ENCODE assay signal across 8 cellular contexts in the genomic region with DNA sequence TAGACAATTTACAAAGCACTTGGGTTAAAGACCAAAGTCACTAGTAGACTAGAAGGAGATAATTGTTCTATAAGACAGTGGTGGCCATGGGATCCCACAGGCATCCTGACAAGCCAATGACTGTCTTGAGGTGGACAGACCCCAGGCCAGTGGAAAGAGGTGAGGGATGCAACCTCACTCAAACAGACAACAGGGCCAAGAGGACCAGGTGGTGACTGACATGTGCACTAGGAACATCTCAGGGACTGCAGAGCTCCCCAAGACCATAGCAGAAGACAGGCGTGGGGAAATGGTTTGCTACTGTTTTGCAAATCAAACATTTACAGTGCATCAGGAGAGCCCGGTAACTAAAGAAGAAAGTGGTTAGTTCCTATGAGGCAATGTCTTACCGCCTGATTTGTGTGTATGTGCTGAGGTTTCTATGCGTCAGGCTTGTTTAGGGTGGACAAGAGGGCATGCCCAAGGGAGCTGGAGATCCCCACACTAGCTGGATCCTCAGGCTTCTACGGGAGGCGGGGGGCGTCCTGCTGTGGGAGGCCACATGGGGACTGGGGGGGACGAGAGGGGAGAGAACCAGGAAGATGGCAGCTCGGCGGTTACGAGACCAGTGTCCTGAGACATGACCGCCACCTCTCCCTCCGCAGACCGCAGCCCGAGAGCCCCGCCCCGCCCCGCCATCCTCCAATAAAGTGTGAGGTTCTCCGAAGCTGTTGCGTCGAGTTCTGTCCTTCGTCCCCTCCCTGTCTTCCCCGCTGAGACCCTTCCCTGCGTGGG. TPM values are rescaled to one million over a fixed set of nuclear protein-coding genes. Genes with fewer than 3 reads are reported as not detected.
DNase-seq lines count a peak whose midpoint lies in the region; TF ChIP-seq lines count a peak whose summit lies in the region.

No MANE protein-coding gene starts in this region.

- H3K4me2 ChIP-seq in GM23248 (ENCODE audit: unreplicated experiment): peak overlapping the region; percentile 83
- peak overlapping the region; percentile 48; the same call in 1 of the 2 replicates for H3K4me2 ChIP-seq in KMS-11

- peaks cover 5% of the 10 kb centered on the region; the same call in 1 of the 2 replicates for H3K36me3 ChIP-seq in GM23248 (ENCODE audit: low read depth)
- H3K36me3 ChIP-seq in KMS-11 (ENCODE audit: insufficient read depth): no peaks in the 10 kb centered on the region

- H3K9ac ChIP-seq in GM23248 (peak overlapping the region; percentile 85), KMS-11 (peak overlapping the region; percentile 60)

- DNase-seq in GM03348 (ENCODE audit: low spot score): peak; percentile 89
- peak; percentile 85 for DNase-seq in GM23248
- peak in 3 of 5 donors; percentile 28 to 30 (median 30) for DNase-seq in T-helper 1 cell
- peak; percentile 60 for DNase-seq in brain pericyte (ENCODE audit: low read depth, low spot score)
- peak; percentile 34 for DNase-seq in inferior parietal cortex (ENCODE audit: extremely low spot score)
- peak; percentile 78 for DNase-seq in stimulated activated CD4-positive, alpha-beta T cell treated with anti-CD3 and anti-CD28 coated beads, Interleukin-15, amount 100 ng/mL, for 24 hours
- no peak for DNase-seq in kidney glomerular epithelial cell (lab: John Stamatoyannopoulos, UW)

- H2AFZ ChIP-seq in GM23248 (peak overlapping the region; percentile 83), KMS-11 (ENCODE audit: low read depth) (peak overlapping the region; percentile 71; the same call in 1 of the 2 replicates)

- H4K20me1 ChIP-seq in GM23248 (ENCODE audit: insufficient read depth): no peaks in the 10 kb centered on the region
- H4K20me1 ChIP-seq in KMS-11 (ENCODE audit: insufficient read depth): no peaks in the 10 kb centered on the region

- H3K4me3 ChIP-seq in GM23248: peak overlapping the region; percentile 92
- no peak overlapping the region for H3K4me3 ChIP-seq in KMS-11 (IDR thresholded peaks at IDR 0.05; ENCODE audit: insufficient read depth, low read depth, low read length)

- H3K27me3 ChIP-seq in GM23248 (replicated peaks; ENCODE audit: insufficient read depth): no peaks in the 10 kb centered on the region
- H3K27me3 ChIP-seq in KMS-11 (ENCODE audit: insufficient read depth, low read depth): no peaks in the 10 kb centered on the region

- H3K27ac ChIP-seq in GM23248 (peak overlapping the region; percentile 77), KMS-11 (no peak overlapping the region)

- 0 out of 2 replicates have a peak, but pooled peaks cover 6% of the 10 kb centered on the region for H3F3A ChIP-seq in GM23248 (ENCODE audit: insufficient read depth)

- WGBS in GM23248 (ENCODE audit: low coverage in 1 of 2, low lambda C conversion rate in 2 of 2, missing lambda C conversion rate in 2 of 2), 2 experiments: 3 to 6% methylated on average over 13 to 24 of the region's 24 CpGs

- H3K79me2 ChIP-seq in GM23248 (ENCODE audit: insufficient read depth): peaks cover 19% of the 10 kb centered on the region
- H3K79me2 ChIP-seq in KMS-11 (ENCODE audit: insufficient read depth, low read depth): no peaks in the 10 kb centered on the region

- in situ Hi-C loops in GM23248 (cut with MboI): no loop called here

- no peaks in the 10 kb centered on the region for H3K9me2 ChIP-seq in GM23248 (ENCODE audit: insufficient read depth)

- H3K4me1 ChIP-seq in GM23248 (ENCODE audit: insufficient read depth) (peaks cover 7% of the 10 kb centered on the region; the same call in 1 of the 2 replicates), KMS-11 (ENCODE audit: low read depth, poor library complexity, severe bottlenecking) (peaks cover 4% of the 10 kb centered on the region)

- no peaks in the 10 kb centered on the region for H3K9me3 ChIP-seq in GM23248 (ENCODE audit: low read depth)

- no peak for TF ChIP-seq CTCF in KMS-11 (conservative IDR thresholded peaks at IDR 0.05; ENCODE audit: low read depth, low read length)

RNA-seq across cellular contexts. Expression of gene MRPS26, which starts 0.6 kb away (rescaled TPM):
- total RNA-seq in GM23248 (2014; rRNA removed; shearing (Covaris generic)): 24.2 and 48.2 TPM in 2 replicates
- polyA plus RNA-seq in GM23248 (2016; fragmentation: Nextera tagmentation; extraction: Ambion mirVana): 44.5 and 48.2 TPM in 2 replicates

RNA-seq across cellular contexts. Expression of gene GNRH2, which starts 1.8 kb away (rescaled TPM):
- total RNA-seq in GM23248 (2014; rRNA removed; shearing (Covaris generic)): not detected in 2 replicates
- not detected in 2 replicates for polyA plus RNA-seq in GM23248 (2016; fragmentation: Nextera tagmentation; extraction: Ambion mirVana)

RNA-seq across cellular contexts. Expression of gene OXT, which starts 26.2 kb away (rescaled TPM):
- not detected in 2 replicates for total RNA-seq in GM23248 (2014; rRNA removed; shearing (Covaris generic))
- 0.40 and 0.70 TPM in 2 replicates for polyA plus RNA-seq in GM23248 (2016; fragmentation: Nextera tagmentation; extraction: Ambion mirVana)

RNA-seq across cellular contexts. Expression of gene AVP, which starts 39.3 kb away (rescaled TPM):
- total RNA-seq in GM23248 (2014; rRNA removed; shearing (Covaris generic)): not detected in 2 replicates
- not detected in 2 replicates for polyA plus RNA-seq in GM23248 (2016; fragmentation: Nextera tagmentation; extraction: Ambion mirVana)
